19 cellular contexts compared by ENCODE assay signal in the genomic region with DNA sequence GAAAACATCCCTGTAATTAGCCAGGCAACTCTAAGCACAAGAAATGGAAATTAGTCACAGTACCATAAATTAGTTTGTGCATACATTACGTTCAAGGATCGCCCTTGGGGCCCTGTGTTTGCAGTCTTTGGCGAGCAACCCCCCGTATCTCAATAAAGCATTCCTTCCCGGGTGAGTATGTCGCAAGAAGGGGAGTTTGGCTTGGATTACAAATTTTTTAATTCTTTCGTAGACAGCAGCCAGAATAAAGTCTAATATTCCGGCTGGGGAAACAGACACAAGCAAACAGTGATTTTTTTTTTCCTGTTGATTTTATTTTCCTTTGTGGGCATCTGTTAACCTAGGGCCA.
DNase-seq lines count a peak whose midpoint lies in the region; ATAC-seq and TF ChIP-seq lines count a peak whose summit lies in the region.
"Had no signal": no experiment of that assay in that cellular context is flagged by ENCODE, and none has a peak within 500 bp of the region (broad histone marks: within the 10 kb centered on the region; RNA-seq: fewer than 3 reads in every experiment).

No MANE protein-coding gene starts in this region.

- H3K4me3 ChIP-seq in A673 (ENCODE audit: low read depth, low read length, poor library complexity, severe bottlenecking) (peak overlapping the region; percentile 11), GM23338 (no peak overlapping the region), coronary artery (peak overlapping the region; percentile 45), lower lobe of right lung (no peak overlapping the region)

- H3K9me2 ChIP-seq in GM23338 (ENCODE audit: insufficient read depth), result peaks cover 18% of the 10 kb centered on the region

- CTCF ChIA-PET in A673 (lab: Charles Lee), result no interaction called here

- H2AFZ ChIP-seq in GM23338, result peak overlapping the region; percentile 91

- peak; percentile 31 for DNase-seq in A673 (ENCODE audit: low spot score)
- no peak for DNase-seq in GM23338 (ENCODE audit: low spot score)
- no peak for DNase-seq in coronary artery (ENCODE audit: low spot score)
- DNase-seq in omental fat pad (ENCODE audit: low spot score), result no peak
- DNase-seq in lower lobe of right lung, result no peak
- no peak for DNase-seq in EL
- DNase-seq in NCI-H1930 (lab: John Stamatoyannopoulos, UW), result no peak
- DNase-seq: AML-193; Caco-2; DMS153; KBM-7; NCI-H1417 treated with DMSO at 0.1 percent for 48 hours; NCI-H2029; NCI-H2171; NCI-H446 treated with DMSO at 0.1 percent for 48 hours; NK-92 treated with Interleukin-12 subunit alpha and Interleukin-12 subunit beta, amount 100 ng/mL, for 24 hours; SIG-M5 had no signal

- no peaks in the 10 kb centered on the region for H3K9me3 Mint-ChIP-seq in GM23338

- H3K36me3 Mint-ChIP-seq in GM23338 (ENCODE audit: low read depth), result no peaks in the 10 kb centered on the region

- BruUV-seq in A673 (replicated peaks; lab: Mats Ljungman, UMichigan), result no TSS peak

- TF ChIP-seq CTCF in A673 (conservative IDR thresholded peaks at IDR 0.05; ENCODE audit: low read depth, low read length), result no peak
- TF ChIP-seq CTCF in GM23338 (conservative IDR thresholded peaks at IDR 0.05; ENCODE audit: low read depth in 2 of 2), result no peak
- TF ChIP-seq CTCF in coronary artery (IDR thresholded peaks at IDR 0.05), result no peak
- no peak for TF ChIP-seq CTCF in omental fat pad (IDR thresholded peaks at IDR 0.05)
- TF ChIP-seq CTCF in lower lobe of right lung (IDR thresholded peaks at IDR 0.05), result no peak

- H3K36me3 ChIP-seq in A673 (ENCODE audit: insufficient read depth, low read length, poor library complexity, severe bottlenecking) (no peaks in the 10 kb centered on the region), GM23338 (ENCODE audit: insufficient read depth) (no peaks in the 10 kb centered on the region), lower lobe of right lung (no peaks in the 10 kb centered on the region)

- peak overlapping the region; percentile 19; the same call in 1 of the 2 replicates for H3K4me2 ChIP-seq in GM23338

- intact Hi-C loops in A673 (cut with micrococcal nuclease; ENCODE audit: unreplicated experiment), result no loop called here
- intact Hi-C loops in lower lobe of right lung (cut with DNase I), result no loop called here

- no peaks in the 10 kb centered on the region for H3F3A ChIP-seq in GM23338 (replicated peaks; ENCODE audit: low read depth)

- H3K27ac ChIP-seq in A673 (ENCODE audit: low read depth, low read length, poor library complexity, severe bottlenecking) (no peak overlapping the region), GM23338 (ENCODE audit: low read depth) (no peak overlapping the region), coronary artery (no peak overlapping the region), lower lobe of right lung (no peak overlapping the region)

- H3K4me3 Mint-ChIP-seq in GM23338, result no peak overlapping the region

- H3K27me3 ChIP-seq in A673 (replicated peaks; ENCODE audit: insufficient read depth, low read depth, low read length, poor library complexity) (peaks cover 58% of the 10 kb centered on the region), GM23338 (ENCODE audit: insufficient read depth) (no peaks in the 10 kb centered on the region), lower lobe of right lung (ENCODE audit: low read depth) (peaks cover 28% of the 10 kb centered on the region)

- H3K9me3 ChIP-seq in A673 (ENCODE audit: low read depth, low read length, poor library complexity, severe bottlenecking), result no peaks in the 10 kb centered on the region
- H3K9me3 ChIP-seq in lower lobe of right lung, result no peaks in the 10 kb centered on the region

- ATAC-seq in GM23338 (peak; percentile 17; the same call in 2 of the 3 replicates), omental fat pad (ENCODE audit: low FRiP score) (peak; percentile 71), GM21825 (IDR thresholded peaks at IDR 0.05; ENCODE audit: unreplicated experiment) (no peak), lower lobe of right lung (no peak)
- ATAC-seq: HCT116 had no signal

- H3K79me2 ChIP-seq in GM23338 (replicated peaks; ENCODE audit: insufficient read depth), result no peaks in the 10 kb centered on the region

- H3K4me1 Mint-ChIP-seq in GM23338, result peaks cover 38% of the 10 kb centered on the region

- POLR2A ChIA-PET in A673 (lab: Charles Lee; ENCODE audit: low non-redundant PET), result no interaction called here

- peaks cover 15% of the 10 kb centered on the region for H3K4me1 ChIP-seq in A673 (ENCODE audit: insufficient read depth, low read length, poor library complexity, severe bottlenecking)
- H3K4me1 ChIP-seq in GM23338 (ENCODE audit: insufficient read depth), result peaks cover 39% of the 10 kb centered on the region
- peaks cover 5% of the 10 kb centered on the region for H3K4me1 ChIP-seq in lower lobe of right lung

- H3K27ac Mint-ChIP-seq in GM23338, result no peak overlapping the region

- H3K27me3 Mint-ChIP-seq in GM23338 (ENCODE audit: insufficient read depth, low read depth, poor library complexity), result peaks cover 4% of the 10 kb centered on the region

- no peaks in the 10 kb centered on the region for H4K20me1 ChIP-seq in GM23338 (replicated peaks; ENCODE audit: insufficient read depth)

TF ChIP-seq in GM23338, 12 proteins besides CTCF, POLR2A, EP300 and RAD21 (continues in another document):
- no peak for TF ChIP-seq JUNB (IDR thresholded peaks at IDR 0.05; ENCODE audit: unreplicated experiment)
- no peak for TF ChIP-seq REST (IDR thresholded peaks at IDR 0.05; ENCODE audit: unreplicated experiment)
- no peak for TF ChIP-seq CREB1 (CRISPR knock-in tag; IDR thresholded peaks at IDR 0.05; ENCODE audit: low read depth)

Comparison
In these comparisons a context has a peak if more than half of its experiments do, and no peak if none do; other contexts are left out.
1. H3K4me3 ChIP-seq: peak in A673 (single experiment) and coronary artery (single experiment); none in GM23338 (single experiment) and lower lobe of right lung (single experiment).
2. ATAC-seq: peak in GM23338 (single experiment) and omental fat pad (single experiment); none in GM21825 (single experiment) and lower lobe of right lung (0 of 2).